1 cellular context compared by ENCODE assay signal in the genomic region with DNA sequence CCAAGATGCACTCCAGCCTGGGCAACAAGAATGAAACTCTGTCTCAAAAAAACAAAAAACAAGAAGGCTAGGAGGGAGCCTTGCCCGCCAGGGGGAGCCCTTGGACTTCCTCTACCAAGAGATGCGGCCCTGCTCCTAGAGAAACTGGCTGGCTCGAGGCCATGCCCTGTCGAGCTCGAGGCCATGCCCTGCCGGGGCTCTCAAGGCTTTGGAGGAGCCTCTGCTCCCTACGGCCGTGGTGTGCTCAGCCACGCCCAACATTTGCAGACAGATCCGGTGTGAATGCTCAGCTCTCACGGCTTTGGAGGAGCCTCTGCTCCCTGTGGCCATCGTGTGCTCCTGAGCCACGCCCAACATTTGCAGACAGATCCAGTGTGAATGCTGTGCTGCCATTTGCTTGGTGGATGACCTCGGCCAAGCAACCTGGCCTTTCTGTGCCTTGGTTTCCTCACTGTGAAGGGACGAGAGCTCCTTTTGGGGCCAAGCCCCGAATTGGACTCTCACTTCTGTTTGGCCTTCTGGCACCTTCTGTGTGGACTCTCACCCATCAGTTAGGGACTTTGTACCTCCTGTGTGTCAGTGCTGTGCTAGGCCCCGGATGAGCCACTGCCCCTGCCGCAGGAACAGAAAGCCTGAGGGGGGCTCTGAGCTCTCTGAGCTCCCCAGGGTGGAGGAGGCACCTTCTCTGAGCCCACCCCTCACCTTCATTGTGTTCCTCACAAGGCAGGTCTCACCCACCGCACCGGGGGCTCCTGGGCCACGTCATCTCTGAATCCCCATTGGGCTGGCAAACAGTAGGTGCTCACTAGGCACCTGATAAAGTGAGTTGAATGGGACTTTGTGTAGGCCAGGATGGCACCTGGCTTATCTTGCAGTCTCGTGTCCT.
TF ChIP-seq lines count a peak whose summit lies in the region.

No MANE protein-coding gene starts in this region.

TF ChIP-seq in GM23338, 12 proteins besides CTCF, POLR2A, EP300 and RAD21 (continued from another document):
- TF ChIP-seq, protein P1, sequence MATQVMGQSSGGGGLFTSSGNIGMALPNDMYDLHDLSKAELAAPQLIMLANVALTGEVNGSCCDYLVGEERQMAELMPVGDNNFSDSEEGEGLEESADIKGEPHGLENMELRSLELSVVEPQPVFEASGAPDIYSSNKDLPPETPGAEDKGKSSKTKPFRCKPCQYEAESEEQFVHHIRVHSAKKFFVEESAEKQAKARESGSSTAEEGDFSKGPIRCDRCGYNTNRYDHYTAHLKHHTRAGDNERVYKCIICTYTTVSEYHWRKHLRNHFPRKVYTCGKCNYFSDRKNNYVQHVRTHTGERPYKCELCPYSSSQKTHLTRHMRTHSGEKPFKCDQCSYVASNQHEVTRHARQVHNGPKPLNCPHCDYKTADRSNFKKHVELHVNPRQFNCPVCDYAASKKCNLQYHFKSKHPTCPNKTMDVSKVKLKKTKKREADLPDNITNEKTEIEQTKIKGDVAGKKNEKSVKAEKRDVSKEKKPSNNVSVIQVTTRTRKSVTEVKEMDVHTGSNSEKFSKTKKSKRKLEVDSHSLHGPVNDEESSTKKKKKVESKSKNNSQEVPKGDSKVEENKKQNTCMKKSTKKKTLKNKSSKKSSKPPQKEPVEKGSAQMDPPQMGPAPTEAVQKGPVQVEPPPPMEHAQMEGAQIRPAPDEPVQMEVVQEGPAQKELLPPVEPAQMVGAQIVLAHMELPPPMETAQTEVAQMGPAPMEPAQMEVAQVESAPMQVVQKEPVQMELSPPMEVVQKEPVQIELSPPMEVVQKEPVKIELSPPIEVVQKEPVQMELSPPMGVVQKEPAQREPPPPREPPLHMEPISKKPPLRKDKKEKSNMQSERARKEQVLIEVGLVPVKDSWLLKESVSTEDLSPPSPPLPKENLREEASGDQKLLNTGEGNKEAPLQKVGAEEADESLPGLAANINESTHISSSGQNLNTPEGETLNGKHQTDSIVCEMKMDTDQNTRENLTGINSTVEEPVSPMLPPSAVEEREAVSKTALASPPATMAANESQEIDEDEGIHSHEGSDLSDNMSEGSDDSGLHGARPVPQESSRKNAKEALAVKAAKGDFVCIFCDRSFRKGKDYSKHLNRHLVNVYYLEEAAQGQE (IDR thresholded peaks at IDR 0.05; ENCODE audit: unreplicated experiment), result no peak
- TF ChIP-seq CREB1 (CRISPR knock-in tag; IDR thresholded peaks at IDR 0.05; ENCODE audit: low read depth) (no peak), STAT1 (IDR thresholded peaks at IDR 0.05; ENCODE audit: unreplicated experiment) (no peak), ZNF331 (CRISPR knock-in tag; IDR thresholded peaks at IDR 0.05; ENCODE audit: low read depth) (no peak)
